In the genomic region with DNA sequence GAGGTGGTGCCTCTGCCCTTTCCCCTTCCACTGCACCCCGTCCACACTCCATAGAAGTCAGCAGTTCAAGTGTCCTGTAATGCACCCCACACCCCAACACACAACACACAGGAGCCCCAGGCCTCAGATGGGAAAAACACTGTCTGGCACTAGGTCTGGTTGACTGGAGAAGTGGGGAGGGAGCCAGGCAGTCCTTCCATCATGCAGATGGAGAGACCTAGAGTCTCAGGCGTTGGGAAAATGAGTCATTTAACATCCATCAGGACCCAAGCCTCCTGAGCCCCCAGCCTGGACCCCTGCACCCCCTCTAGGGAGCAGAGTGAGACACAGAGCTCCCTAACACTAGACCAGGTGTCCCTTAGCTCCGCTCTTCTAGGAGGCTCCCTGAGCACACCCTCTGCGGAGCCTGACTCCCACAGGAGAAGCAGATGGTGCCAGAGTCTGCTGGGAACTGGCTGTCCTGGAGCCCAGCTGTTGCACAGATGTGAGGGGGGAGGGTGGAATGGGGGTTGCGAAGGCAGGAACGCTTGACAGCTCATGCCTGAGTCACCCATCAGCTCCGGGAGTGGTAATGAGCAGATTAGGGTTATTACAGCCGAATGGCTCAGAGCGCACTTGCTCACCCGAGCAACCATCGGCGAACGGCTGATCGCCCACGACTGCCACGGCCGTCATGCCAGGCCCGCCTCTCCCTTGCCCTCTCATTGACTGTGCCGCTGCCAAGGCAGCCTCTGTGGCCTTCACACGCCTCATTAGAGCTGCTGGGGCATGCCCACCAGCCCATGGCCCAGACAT, we compare ENCODE assay signal across 1 cellular context.
TF ChIP-seq lines count a peak whose summit lies in the region.

No MANE protein-coding gene starts in this region.

TF ChIP-seq in GM23338, 12 proteins besides CTCF, POLR2A, EP300 and RAD21:
- TF ChIP-seq, protein P1, sequence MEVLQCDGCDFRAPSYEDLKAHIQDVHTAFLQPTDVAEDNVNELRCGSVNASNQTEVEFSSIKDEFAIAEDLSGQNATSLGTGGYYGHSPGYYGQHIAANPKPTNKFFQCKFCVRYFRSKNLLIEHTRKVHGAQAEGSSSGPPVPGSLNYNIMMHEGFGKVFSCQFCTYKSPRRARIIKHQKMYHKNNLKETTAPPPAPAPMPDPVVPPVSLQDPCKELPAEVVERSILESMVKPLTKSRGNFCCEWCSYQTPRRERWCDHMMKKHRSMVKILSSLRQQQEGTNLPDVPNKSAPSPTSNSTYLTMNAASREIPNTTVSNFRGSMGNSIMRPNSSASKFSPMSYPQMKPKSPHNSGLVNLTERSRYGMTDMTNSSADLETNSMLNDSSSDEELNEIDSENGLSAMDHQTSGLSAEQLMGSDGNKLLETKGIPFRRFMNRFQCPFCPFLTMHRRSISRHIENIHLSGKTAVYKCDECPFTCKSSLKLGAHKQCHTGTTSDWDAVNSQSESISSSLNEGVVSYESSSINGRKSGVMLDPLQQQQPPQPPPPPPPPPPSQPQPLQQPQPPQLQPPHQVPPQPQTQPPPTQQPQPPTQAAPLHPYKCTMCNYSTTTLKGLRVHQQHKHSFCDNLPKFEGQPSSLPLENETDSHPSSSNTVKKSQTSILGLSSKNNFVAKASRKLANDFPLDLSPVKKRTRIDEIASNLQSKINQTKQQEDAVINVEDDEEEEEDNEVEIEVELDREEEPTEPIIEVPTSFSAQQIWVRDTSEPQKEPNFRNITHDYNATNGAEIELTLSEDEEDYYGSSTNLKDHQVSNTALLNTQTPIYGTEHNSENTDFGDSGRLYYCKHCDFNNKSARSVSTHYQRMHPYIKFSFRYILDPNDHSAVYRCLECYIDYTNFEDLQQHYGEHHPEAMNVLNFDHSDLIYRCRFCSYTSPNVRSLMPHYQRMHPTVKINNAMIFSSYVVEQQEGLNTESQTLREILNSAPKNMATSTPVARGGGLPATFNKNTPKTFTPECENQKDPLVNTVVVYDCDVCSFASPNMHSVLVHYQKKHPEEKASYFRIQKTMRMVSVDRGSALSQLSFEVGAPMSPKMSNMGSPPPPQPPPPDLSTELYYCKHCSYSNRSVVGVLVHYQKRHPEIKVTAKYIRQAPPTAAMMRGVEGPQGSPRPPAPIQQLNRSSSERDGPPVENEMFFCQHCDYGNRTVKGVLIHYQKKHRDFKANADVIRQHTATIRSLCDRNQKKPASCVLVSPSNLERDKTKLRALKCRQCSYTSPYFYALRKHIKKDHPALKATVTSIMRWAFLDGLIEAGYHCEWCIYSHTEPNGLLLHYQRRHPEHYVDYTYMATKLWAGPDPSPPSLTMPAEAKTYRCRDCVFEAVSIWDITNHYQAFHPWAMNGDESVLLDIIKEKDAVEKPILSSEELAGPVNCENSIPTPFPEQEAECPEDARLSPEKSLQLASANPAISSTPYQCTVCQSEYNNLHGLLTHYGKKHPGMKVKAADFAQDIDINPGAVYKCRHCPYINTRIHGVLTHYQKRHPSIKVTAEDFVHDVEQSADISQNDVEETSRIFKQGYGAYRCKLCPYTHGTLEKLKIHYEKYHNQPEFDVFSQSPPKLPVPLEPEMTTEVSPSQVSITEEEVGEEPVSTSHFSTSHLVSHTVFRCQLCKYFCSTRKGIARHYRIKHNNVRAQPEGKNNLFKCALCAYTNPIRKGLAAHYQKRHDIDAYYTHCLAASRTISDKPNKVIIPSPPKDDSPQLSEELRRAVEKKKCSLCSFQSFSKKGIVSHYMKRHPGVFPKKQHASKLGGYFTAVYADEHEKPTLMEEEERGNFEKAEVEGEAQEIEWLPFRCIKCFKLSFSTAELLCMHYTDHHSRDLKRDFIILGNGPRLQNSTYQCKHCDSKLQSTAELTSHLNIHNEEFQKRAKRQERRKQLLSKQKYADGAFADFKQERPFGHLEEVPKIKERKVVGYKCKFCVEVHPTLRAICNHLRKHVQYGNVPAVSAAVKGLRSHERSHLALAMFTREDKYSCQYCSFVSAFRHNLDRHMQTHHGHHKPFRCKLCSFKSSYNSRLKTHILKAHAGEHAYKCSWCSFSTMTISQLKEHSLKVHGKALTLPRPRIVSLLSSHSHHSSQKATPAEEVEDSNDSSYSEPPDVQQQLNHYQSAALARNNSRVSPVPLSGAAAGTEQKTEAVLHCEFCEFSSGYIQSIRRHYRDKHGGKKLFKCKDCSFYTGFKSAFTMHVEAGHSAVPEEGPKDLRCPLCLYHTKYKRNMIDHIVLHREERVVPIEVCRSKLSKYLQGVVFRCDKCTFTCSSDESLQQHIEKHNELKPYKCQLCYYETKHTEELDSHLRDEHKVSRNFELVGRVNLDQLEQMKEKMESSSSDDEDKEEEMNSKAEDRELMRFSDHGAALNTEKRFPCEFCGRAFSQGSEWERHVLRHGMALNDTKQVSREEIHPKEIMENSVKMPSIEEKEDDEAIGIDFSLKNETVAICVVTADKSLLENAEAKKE (CRISPR knock-in tag; IDR thresholded peaks at IDR 0.05): no peak
